Comparison of ENCODE assay signal across 1 cellular context in the genomic region with DNA sequence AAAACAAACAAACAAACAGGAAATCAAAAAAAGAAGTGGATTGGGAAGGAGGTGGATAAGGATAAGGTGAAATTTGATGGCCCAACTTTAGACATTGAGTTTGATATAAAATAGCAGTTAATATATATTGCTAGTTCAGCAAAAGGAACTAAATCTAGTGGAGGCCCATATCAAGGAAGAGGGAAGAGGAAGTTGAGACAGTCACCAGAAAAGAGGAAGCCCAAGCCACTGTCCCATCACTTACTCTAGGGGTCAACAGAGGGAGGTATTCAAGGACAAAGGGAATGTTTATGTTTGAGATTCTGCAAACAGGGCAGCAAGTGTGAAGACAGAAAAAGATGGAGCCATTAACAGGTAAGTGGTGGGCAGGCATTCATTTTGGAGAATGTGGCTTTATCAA.
TF ChIP-seq lines count a peak whose summit lies in the region.

No MANE protein-coding gene starts in this region.

TF ChIP-seq in GM23338, 12 proteins besides CTCF, POLR2A, EP300 and RAD21:
- TF ChIP-seq, protein P1, sequence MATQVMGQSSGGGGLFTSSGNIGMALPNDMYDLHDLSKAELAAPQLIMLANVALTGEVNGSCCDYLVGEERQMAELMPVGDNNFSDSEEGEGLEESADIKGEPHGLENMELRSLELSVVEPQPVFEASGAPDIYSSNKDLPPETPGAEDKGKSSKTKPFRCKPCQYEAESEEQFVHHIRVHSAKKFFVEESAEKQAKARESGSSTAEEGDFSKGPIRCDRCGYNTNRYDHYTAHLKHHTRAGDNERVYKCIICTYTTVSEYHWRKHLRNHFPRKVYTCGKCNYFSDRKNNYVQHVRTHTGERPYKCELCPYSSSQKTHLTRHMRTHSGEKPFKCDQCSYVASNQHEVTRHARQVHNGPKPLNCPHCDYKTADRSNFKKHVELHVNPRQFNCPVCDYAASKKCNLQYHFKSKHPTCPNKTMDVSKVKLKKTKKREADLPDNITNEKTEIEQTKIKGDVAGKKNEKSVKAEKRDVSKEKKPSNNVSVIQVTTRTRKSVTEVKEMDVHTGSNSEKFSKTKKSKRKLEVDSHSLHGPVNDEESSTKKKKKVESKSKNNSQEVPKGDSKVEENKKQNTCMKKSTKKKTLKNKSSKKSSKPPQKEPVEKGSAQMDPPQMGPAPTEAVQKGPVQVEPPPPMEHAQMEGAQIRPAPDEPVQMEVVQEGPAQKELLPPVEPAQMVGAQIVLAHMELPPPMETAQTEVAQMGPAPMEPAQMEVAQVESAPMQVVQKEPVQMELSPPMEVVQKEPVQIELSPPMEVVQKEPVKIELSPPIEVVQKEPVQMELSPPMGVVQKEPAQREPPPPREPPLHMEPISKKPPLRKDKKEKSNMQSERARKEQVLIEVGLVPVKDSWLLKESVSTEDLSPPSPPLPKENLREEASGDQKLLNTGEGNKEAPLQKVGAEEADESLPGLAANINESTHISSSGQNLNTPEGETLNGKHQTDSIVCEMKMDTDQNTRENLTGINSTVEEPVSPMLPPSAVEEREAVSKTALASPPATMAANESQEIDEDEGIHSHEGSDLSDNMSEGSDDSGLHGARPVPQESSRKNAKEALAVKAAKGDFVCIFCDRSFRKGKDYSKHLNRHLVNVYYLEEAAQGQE (IDR thresholded peaks at IDR 0.05; ENCODE audit: unreplicated experiment) = no peak
